In genomic region chr1:85027242-85027983, GRCh38 we compare ENCODE assay signal across 8 cellular contexts. TPM values are rescaled to one million over a fixed set of nuclear protein-coding genes. Genes with fewer than 3 reads are reported as not detected.
DNase-seq lines count a peak whose midpoint lies in the region; TF ChIP-seq lines count a peak whose summit lies in the region.

No MANE protein-coding gene starts in this region.

- DNase-seq in SIG-M5 treated with dmso at 0.1 percent for 504 hours (lab: John Stamatoyannopoulos, UW; ENCODE audit: unreplicated experiment): peak; percentile 26
- no peak for DNase-seq in SIG-M5 (lab: John Stamatoyannopoulos, UW)
- peak; percentile 41 for DNase-seq in HCEC 1CT
- DNase-seq in NCI-H460 (ENCODE audit: extremely low read depth, low read depth): peak; percentile 9
- DNase-seq in epithelial cell of esophagus (ENCODE audit: low read depth): peak; percentile 14
- no peak for DNase-seq in tibial artery
- no peak for DNase-seq in C1 segment of cervical spinal cord (lab: John Stamatoyannopoulos, UW)
- DNase-seq in NCI-H82 treated with DMSO at 0.1 percent for 48 hours (lab: John Stamatoyannopoulos, UW; ENCODE audit: unreplicated experiment): no peak

- H3K4me1 ChIP-seq in tibial artery: no peaks in the 10 kb centered on the region

- intact Hi-C loops in tibial artery (cut with DNase I; ENCODE audit: low total_unique reads): no loop called here

- H3K27me3 ChIP-seq in tibial artery: no peaks in the 10 kb centered on the region

- H3K9me3 ChIP-seq in tibial artery: no peaks in the 10 kb centered on the region

- H3K36me3 ChIP-seq in tibial artery: no peaks in the 10 kb centered on the region

- no peak overlapping the region for H3K27ac ChIP-seq in tibial artery

- H3K4me3 ChIP-seq in epithelial cell of esophagus (ENCODE audit: low read length): no peak overlapping the region
- no peak overlapping the region for H3K4me3 ChIP-seq in tibial artery

- TF ChIP-seq CTCF in epithelial cell of esophagus (IDR thresholded peaks at IDR 0.05; ENCODE audit: insufficient read depth, low read depth, low read length, missing control alignments) (no peak), tibial artery (IDR thresholded peaks at IDR 0.05) (peak; percentile 15 to 32)

RNA-seq across cellular contexts. Expression of gene MCOLN3, which starts 20.9 kb away (rescaled TPM):
- total RNA-seq in NCI-H460 (2014; rRNA removed; shearing (Covaris generic)): 0.49 and 0.67 TPM in 2 replicates
- polyA plus RNA-seq in NCI-H460 (2014; cell fraction: nucleus; rRNA removed): 0.49 and 0.76 TPM in 2 replicates

RNA-seq across cellular contexts. Expression of gene MCOLN2, which starts 30.5 kb away (rescaled TPM):
- total RNA-seq in NCI-H460 (2014; rRNA removed; shearing (Covaris generic)): 7.6 and 9.8 TPM in 2 replicates
- polyA plus RNA-seq in NCI-H460 (2014; cell fraction: nucleus; rRNA removed): 12.4 and 23.7 TPM in 2 replicates

Comparison
In these comparisons a context has a peak if more than half of its experiments do, and no peak if none do; other contexts are left out.
1. DNase-seq: peak in SIG-M5 treated with dmso at 0.1 percent for 504 hours (single experiment), HCEC 1CT (single experiment), NCI-H460 (single experiment) and epithelial cell of esophagus (single experiment); none in SIG-M5 (single experiment), tibial artery (0 of 2), C1 segment of cervical spinal cord (0 of 14) and NCI-H82 treated with DMSO at 0.1 percent for 48 hours (single experiment).